2 cellular contexts compared by ENCODE assay signal in the genomic region with DNA sequence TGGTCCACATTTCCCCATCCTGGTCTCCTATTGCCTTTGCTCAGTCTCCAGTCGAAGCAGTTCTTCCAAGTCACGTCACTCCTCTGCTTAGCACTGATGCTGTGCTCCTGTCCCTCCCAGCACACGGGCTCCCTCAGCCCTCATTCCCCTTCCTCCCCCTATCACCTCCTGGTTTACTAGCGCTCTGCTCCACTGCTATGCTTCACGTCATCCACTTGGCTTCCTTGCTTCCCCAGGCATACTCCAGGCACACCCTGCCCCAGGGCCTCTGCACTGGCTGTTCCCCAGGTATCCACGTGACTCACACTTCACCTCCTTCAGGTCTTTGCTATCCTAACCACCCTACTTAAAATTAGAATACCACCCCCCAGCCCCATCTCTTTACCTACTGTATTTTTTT.
TF ChIP-seq lines count a peak whose summit lies in the region.

No MANE protein-coding gene starts in this region.

TF ChIP-seq in HCT116, 20 proteins besides CTCF, POLR2A, EP300 and RAD21 (continued from another document):
- TF ChIP-seq, protein P1, sequence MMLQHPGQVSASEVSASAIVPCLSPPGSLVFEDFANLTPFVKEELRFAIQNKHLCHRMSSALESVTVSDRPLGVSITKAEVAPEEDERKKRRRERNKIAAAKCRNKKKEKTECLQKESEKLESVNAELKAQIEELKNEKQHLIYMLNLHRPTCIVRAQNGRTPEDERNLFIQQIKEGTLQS (IDR thresholded peaks at IDR 0.05), result no peak
- TF ChIP-seq EZH2phosphoT487 (IDR thresholded peaks at IDR 0.05; ENCODE audit: borderline replicate concordance) (no peak), YY1 (IDR thresholded peaks at IDR 0.05; ENCODE audit: extremely low read depth, insufficient replicate concordance, low read depth, low read length) (no peak), TCF7L2 (IDR thresholded peaks at IDR 0.05; ENCODE audit: borderline replicate concordance, extremely low read depth, insufficient read depth, insufficient read length) (no peak), EGR1 (IDR thresholded peaks at IDR 0.05; ENCODE audit: low read depth) (no peak), ZNF274 (IDR thresholded peaks at IDR 0.05; ENCODE audit: low read depth, low read length) (no peak), FOSL1 (IDR thresholded peaks at IDR 0.05; ENCODE audit: low read depth) (no peak), SRF (IDR thresholded peaks at IDR 0.05; ENCODE audit: low read depth) (no peak)
- TF ChIP-seq, protein P2, sequence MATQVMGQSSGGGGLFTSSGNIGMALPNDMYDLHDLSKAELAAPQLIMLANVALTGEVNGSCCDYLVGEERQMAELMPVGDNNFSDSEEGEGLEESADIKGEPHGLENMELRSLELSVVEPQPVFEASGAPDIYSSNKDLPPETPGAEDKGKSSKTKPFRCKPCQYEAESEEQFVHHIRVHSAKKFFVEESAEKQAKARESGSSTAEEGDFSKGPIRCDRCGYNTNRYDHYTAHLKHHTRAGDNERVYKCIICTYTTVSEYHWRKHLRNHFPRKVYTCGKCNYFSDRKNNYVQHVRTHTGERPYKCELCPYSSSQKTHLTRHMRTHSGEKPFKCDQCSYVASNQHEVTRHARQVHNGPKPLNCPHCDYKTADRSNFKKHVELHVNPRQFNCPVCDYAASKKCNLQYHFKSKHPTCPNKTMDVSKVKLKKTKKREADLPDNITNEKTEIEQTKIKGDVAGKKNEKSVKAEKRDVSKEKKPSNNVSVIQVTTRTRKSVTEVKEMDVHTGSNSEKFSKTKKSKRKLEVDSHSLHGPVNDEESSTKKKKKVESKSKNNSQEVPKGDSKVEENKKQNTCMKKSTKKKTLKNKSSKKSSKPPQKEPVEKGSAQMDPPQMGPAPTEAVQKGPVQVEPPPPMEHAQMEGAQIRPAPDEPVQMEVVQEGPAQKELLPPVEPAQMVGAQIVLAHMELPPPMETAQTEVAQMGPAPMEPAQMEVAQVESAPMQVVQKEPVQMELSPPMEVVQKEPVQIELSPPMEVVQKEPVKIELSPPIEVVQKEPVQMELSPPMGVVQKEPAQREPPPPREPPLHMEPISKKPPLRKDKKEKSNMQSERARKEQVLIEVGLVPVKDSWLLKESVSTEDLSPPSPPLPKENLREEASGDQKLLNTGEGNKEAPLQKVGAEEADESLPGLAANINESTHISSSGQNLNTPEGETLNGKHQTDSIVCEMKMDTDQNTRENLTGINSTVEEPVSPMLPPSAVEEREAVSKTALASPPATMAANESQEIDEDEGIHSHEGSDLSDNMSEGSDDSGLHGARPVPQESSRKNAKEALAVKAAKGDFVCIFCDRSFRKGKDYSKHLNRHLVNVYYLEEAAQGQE (IDR thresholded peaks at IDR 0.05; ENCODE audit: low read depth), result no peak
- TF ChIP-seq, protein P3, sequence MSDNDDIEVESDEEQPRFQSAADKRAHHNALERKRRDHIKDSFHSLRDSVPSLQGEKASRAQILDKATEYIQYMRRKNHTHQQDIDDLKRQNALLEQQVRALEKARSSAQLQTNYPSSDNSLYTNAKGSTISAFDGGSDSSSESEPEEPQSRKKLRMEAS (IDR thresholded peaks at IDR 0.05), result no peak

TF ChIP-seq in HEK293T, 16 proteins besides CTCF, POLR2A, EP300 and RAD21 (continued from another document):
- TF ChIP-seq, protein P4, sequence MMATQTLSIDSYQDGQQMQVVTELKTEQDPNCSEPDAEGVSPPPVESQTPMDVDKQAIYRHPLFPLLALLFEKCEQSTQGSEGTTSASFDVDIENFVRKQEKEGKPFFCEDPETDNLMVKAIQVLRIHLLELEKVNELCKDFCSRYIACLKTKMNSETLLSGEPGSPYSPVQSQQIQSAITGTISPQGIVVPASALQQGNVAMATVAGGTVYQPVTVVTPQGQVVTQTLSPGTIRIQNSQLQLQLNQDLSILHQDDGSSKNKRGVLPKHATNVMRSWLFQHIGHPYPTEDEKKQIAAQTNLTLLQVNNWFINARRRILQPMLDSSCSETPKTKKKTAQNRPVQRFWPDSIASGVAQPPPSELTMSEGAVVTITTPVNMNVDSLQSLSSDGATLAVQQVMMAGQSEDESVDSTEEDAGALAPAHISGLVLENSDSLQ (IDR thresholded peaks at IDR 0.05), result no peak
- no peak for TF ChIP-seq FOXK2 (IDR thresholded peaks at IDR 0.05)
- TF ChIP-seq FOXM1 (IDR thresholded peaks at IDR 0.05; ENCODE audit: borderline replicate concordance), result no peak
- TF ChIP-seq HDGF (IDR thresholded peaks at IDR 0.05; ENCODE audit: borderline replicate concordance), result no peak
- no peak for TF ChIP-seq FOXA1 (IDR thresholded peaks at IDR 0.05)
- no peak for TF ChIP-seq L3MBTL2 (conservative IDR thresholded peaks at IDR 0.05)
- TF ChIP-seq SUZ12 (IDR thresholded peaks at IDR 0.05), result no peak
- no peak for TF ChIP-seq ELF4 (IDR thresholded peaks at IDR 0.05)
- no peak for TF ChIP-seq TARDBP (IDR thresholded peaks at IDR 0.05)
